22 cellular contexts compared by ENCODE assay signal in the genomic region with DNA sequence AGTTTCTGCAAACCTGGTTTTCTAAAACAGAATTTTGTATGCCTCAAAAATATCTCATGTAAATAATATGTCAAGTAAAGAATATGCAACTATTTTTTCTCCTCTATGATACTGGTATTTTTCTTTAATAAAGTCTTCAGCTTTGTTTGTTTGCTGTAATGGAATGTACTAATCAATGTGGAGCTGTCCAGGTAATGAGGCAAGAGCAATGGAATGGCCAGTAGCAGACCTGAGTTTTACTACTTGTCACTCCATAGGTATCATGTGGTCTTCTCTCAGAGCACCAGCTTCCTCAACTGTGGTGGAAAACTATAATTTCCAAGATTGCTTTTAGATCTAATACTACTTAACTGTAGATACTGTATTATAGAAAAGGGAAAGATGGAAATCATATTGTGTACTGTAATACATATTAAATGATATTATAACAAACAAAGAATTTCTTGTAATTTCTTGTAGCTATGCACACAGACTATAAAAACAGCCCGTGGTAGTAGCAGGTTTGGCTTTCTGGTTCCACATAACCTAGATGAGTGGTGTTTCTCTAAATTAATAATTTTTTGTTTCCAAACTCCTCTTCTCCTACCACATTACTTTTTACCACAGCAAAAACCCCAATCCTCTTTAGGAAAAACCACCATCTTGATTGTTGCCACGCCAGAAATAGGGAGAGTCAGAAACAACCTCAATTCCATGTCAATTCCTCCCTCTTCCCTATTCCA.
DNase-seq lines count a peak whose midpoint lies in the region; ATAC-seq, FAIRE-seq and TF ChIP-seq lines count a peak whose summit lies in the region.
"Had no signal": no experiment of that assay in that cellular context is flagged by ENCODE, and none has a peak within 500 bp of the region (broad histone marks: within the 10 kb centered on the region; RNA-seq: fewer than 3 reads in every experiment).

No MANE protein-coding gene starts in this region.

- FAIRE-seq in RCC 7860 (lab: Jason Lieb, UNC): no peak
- FAIRE-seq: astrocyte, keratinocyte had no signal

- peaks cover 2% of the 10 kb centered on the region for H3K36me3 Mint-ChIP-seq in T-helper 17 cell (ENCODE audit: low read depth)

- H3K27me3 ChIP-seq in ACC112 (ENCODE audit: insufficient read depth, low read length) (no peaks in the 10 kb centered on the region), mammary epithelial cell (ENCODE audit: insufficient read depth, low read length) (no peaks in the 10 kb centered on the region), osteoblast (ENCODE audit: insufficient read depth, low read length) (no peaks in the 10 kb centered on the region)
- H3K27me3 ChIP-seq: heart right ventricle, Peyer's patch, testis had no signal

- no TSS peak for BruUV-seq in mammary epithelial cell (replicated peaks; lab: Mats Ljungman, UMichigan)

- H3K4me2 ChIP-seq in mammary epithelial cell (ENCODE audit: insufficient read depth, low read depth, low read length) (no peak overlapping the region), osteoblast (ENCODE audit: insufficient read depth, low read length) (no peak overlapping the region)

- no peaks in the 10 kb centered on the region for H3K27me3 Mint-ChIP-seq in T-helper 17 cell
- H3K27me3 Mint-ChIP-seq: progenitor cell of endocrine pancreas had no signal

- WGBS in mammary epithelial cell (ENCODE audit: low coverage, missing lambda C conversion rate): 100% methylated on average over 1 of the region's 2 CpGs

- peak overlapping the region; percentile 11 for H3K9ac ChIP-seq in mammary epithelial cell (ENCODE audit: insufficient read depth, low read length)

- H3K79me2 ChIP-seq in ACC112 (ENCODE audit: control insufficient read depth, insufficient read depth, low read length, unreplicated experiment) (no peaks in the 10 kb centered on the region), mammary epithelial cell (ENCODE audit: insufficient read depth, low read length) (peaks cover 20% of the 10 kb centered on the region), osteoblast (ENCODE audit: insufficient read depth, low read length) (no peaks in the 10 kb centered on the region)

- DNase-seq in T-helper 17 cell: no peak
- DNase-seq in mammary epithelial cell: no peak
- no peak for DNase-seq in NCI-H1436 treated with DMSO at 0.1 percent for 48 hours (lab: John Stamatoyannopoulos, UW)
- DNase-seq in NCI-H128 (lab: John Stamatoyannopoulos, UW; ENCODE audit: unreplicated experiment): no peak
- no peak for DNase-seq in RCC 7860 (ENCODE audit: low spot score)
- DNase-seq in osteoblast (ENCODE audit: insufficient read length, low spot score, missing footprints): no peak
- DNase-seq: activated effector memory CD4-positive, alpha-beta T cell treated with anti-CD3 and anti-CD28 coated beads, Interleukin-2, amount 50 U/mL, for 16 hours; Caco-2; H7; heart right ventricle; mesenchymal stem cell; NCI-H1417; NCI-H748 treated with DMSO at 0.1 percent for 48 hours; Peyer's patch; testis had no signal

- H3K4me1 ChIP-seq in ACC112 (ENCODE audit: control insufficient read depth, insufficient read depth, low read length, unreplicated experiment) (peaks cover 23% of the 10 kb centered on the region), mammary epithelial cell (ENCODE audit: insufficient read depth, low read length) (peaks cover 9% of the 10 kb centered on the region), osteoblast (ENCODE audit: insufficient read depth, low read length) (no peaks in the 10 kb centered on the region)
- H3K4me1 ChIP-seq: Peyer's patch, testis had no signal

- in situ Hi-C loops in mammary epithelial cell (cut with MboI; ENCODE audit: low sequenced_read_pairs in 2 of 2): no loop called here

- H3K36me3 ChIP-seq in ACC112 (ENCODE audit: insufficient read depth, low read length): no peaks in the 10 kb centered on the region
- H3K36me3 ChIP-seq in mammary epithelial cell (ENCODE audit: insufficient read depth, low read length): peaks cover 7% of the 10 kb centered on the region
- no peaks in the 10 kb centered on the region for H3K36me3 ChIP-seq in osteoblast (ENCODE audit: insufficient read depth, low read length)

- dilution Hi-C loops in mammary epithelial cell (cut with HindIII; ENCODE audit: low sequenced_read_pairs): no loop called here

- peak overlapping the region; percentile 6 for H3K27ac Mint-ChIP-seq in T-helper 17 cell
- H3K27ac Mint-ChIP-seq: nephron, progenitor cell of endocrine pancreas had no signal

- intact Hi-C loops in mammary epithelial cell (cut with micrococcal nuclease): no loop called here

- H3K4me3 Mint-ChIP-seq in T-helper 17 cell: no peak overlapping the region
- H3K4me3 Mint-ChIP-seq: nephron had no signal

- ATAC-seq in GM19351 (IDR thresholded peaks at IDR 0.05; ENCODE audit: unreplicated experiment) (peak; percentile 11), T-helper 17 cell (no peak)

- peaks cover 10% of the 10 kb centered on the region for H3K4me1 Mint-ChIP-seq in T-helper 17 cell
- H3K4me1 Mint-ChIP-seq: nephron had no signal

- H2AFZ ChIP-seq in ACC112 (ENCODE audit: low read length, unreplicated experiment): no peak overlapping the region
- no peak overlapping the region for H2AFZ ChIP-seq in mammary epithelial cell (ENCODE audit: low read depth, low read length)
- no peak overlapping the region for H2AFZ ChIP-seq in osteoblast (ENCODE audit: low read length)

- H3K9me3 ChIP-seq in T-helper 17 cell (ENCODE audit: control insufficient read depth, low read length, poor library complexity, severe bottlenecking) (no peaks in the 10 kb centered on the region), mammary epithelial cell (replicated peaks; ENCODE audit: insufficient read depth, low read length) (no peaks in the 10 kb centered on the region), osteoblast (ENCODE audit: low read depth, low read length) (no peaks in the 10 kb centered on the region)
- H3K9me3 ChIP-seq: Caco-2, heart right ventricle, Peyer's patch, testis had no signal

- H4K20me1 ChIP-seq in mammary epithelial cell (ENCODE audit: insufficient read depth, low read length): no peaks in the 10 kb centered on the region
- no peaks in the 10 kb centered on the region for H4K20me1 ChIP-seq in osteoblast (ENCODE audit: insufficient read depth, low read length)

- TF ChIP-seq CTCF in mammary epithelial cell (conservative IDR thresholded peaks at IDR 0.05 in 1 of 2, IDR thresholded peaks at IDR 0.05 in 1 of 2; ENCODE audit: extremely low read depth in 1 of 2, insufficient read depth in 1 of 2, low read depth in 1 of 2, low read length in 2 of 2): no peak
- no peak for TF ChIP-seq CTCF in osteoblast (IDR thresholded peaks at IDR 0.05; ENCODE audit: extremely low read depth, low read depth, low read length)

- H3K27ac ChIP-seq in ACC112 (ENCODE audit: low read depth, low read length) (no peak overlapping the region), mammary epithelial cell (ENCODE audit: insufficient read depth, low read depth, low read length) (no peak overlapping the region), osteoblast (ENCODE audit: low read depth, low read length) (no peak overlapping the region)
- H3K27ac ChIP-seq: heart right ventricle, Peyer's patch, testis had no signal

- H3K4me3 ChIP-seq in ACC112 (ENCODE audit: low read depth, low read length): 0 out of 2 replicates have a peak overlapping the region, but pooled peaks have one; percentile 8
- no peak overlapping the region for H3K4me3 ChIP-seq in mammary epithelial cell (replicated peaks in 1 of 3; ENCODE audit: insufficient read depth in 1 of 3, low read depth in 2 of 3, low read length in 3 of 3)
- no peak overlapping the region for H3K4me3 ChIP-seq in osteoblast (ENCODE audit: insufficient read depth, low read length)
- H3K4me3 ChIP-seq: heart right ventricle, Peyer's patch, skin epidermis, testis had no signal

- CTCF ChIA-PET in mammary epithelial cell (lab: Charles Lee; ENCODE audit: low non-redundant PET): interaction anchor here (0.7 kb wide), 1 partner anchor 74 kb away, joined by 3 read pairs; no protein-coding TSS in a partner anchor
